ENCODE assay signal across 1 cellular context in the genomic region with DNA sequence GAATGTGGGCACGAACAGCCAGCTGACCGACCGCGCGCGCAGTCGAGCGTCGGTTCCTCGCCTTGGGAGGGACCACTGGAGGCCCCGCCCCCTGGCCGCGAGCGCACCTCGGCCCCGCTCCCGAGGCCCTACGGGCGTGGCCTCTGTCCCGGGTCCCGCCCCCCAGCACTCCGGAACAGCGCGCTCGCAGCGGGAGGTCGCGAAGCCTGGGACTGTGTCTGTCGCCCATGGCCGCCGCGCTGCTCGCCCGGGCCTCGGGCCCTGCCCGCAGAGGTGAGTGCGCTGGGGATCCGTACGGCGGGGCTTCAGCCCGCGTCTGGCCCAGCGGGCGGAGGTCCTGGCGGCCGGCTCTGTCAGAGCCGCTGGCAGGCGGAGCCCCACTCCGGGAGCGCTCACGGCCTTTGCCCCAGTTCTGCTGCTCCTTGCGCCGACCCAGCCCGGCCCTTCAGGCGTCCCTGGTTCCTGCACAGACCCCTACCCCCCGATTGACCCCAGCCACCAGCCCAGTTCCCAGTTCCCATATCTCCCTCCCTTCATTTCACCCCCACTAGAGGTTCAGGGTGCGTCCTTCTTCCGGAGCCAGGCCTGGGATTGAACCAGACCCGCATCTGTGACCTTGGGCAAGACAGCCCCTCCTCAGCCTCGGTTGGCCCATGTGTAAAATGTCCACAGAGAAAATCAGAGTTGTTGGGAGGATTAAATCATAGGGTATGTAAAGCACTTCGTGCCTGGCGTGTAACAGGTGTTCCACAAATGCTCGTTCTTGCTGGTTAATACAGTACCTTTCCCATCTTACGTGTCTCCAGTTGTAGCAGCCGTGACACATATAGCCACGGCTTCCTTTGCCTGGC.
TF ChIP-seq lines count a peak whose summit lies in the region.

A gene with protein sequence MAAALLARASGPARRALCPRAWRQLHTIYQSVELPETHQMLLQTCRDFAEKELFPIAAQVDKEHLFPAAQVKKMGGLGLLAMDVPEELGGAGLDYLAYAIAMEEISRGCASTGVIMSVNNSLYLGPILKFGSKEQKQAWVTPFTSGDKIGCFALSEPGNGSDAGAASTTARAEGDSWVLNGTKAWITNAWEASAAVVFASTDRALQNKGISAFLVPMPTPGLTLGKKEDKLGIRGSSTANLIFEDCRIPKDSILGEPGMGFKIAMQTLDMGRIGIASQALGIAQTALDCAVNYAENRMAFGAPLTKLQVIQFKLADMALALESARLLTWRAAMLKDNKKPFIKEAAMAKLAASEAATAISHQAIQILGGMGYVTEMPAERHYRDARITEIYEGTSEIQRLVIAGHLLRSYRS (plus strand): TSS at position 168 of the 851 bp plus-strand sequence. CDS start 60 bp downstream, at position 228.

TF ChIP-seq in HepG2, 621 proteins besides CTCF, POLR2A, EP300 and RAD21 (continued from another document and continues in another):
- TF ChIP-seq, protein P1, sequence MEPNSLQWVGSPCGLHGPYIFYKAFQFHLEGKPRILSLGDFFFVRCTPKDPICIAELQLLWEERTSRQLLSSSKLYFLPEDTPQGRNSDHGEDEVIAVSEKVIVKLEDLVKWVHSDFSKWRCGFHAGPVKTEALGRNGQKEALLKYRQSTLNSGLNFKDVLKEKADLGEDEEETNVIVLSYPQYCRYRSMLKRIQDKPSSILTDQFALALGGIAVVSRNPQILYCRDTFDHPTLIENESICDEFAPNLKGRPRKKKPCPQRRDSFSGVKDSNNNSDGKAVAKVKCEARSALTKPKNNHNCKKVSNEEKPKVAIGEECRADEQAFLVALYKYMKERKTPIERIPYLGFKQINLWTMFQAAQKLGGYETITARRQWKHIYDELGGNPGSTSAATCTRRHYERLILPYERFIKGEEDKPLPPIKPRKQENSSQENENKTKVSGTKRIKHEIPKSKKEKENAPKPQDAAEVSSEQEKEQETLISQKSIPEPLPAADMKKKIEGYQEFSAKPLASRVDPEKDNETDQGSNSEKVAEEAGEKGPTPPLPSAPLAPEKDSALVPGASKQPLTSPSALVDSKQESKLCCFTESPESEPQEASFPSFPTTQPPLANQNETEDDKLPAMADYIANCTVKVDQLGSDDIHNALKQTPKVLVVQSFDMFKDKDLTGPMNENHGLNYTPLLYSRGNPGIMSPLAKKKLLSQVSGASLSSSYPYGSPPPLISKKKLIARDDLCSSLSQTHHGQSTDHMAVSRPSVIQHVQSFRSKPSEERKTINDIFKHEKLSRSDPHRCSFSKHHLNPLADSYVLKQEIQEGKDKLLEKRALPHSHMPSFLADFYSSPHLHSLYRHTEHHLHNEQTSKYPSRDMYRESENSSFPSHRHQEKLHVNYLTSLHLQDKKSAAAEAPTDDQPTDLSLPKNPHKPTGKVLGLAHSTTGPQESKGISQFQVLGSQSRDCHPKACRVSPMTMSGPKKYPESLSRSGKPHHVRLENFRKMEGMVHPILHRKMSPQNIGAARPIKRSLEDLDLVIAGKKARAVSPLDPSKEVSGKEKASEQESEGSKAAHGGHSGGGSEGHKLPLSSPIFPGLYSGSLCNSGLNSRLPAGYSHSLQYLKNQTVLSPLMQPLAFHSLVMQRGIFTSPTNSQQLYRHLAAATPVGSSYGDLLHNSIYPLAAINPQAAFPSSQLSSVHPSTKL (CRISPR knock-in tag; IDR thresholded peaks at IDR 0.05): peak; percentile 9; the same call in 1 of the 2 replicates
- TF ChIP-seq DNMT3B (CRISPR knock-in tag; conservative IDR thresholded peaks at IDR 0.05) (no peak), ZC3H4 (CRISPR knock-in tag; IDR thresholded peaks at IDR 0.05; ENCODE audit: borderline replicate concordance) (no peak), ZFP1 (CRISPR knock-in tag; IDR thresholded peaks at IDR 0.05) (no peak), KLF12 (CRISPR knock-in tag; IDR thresholded peaks at IDR 0.05; ENCODE audit: borderline replicate concordance) (peak; percentile 52; the same call in 1 of the 2 replicates), CEBPG (CRISPR knock-in tag; IDR thresholded peaks at IDR 0.05) (no peak), POLR2AphosphoS2 (IDR thresholded peaks at IDR 0.05; ENCODE audit: low read depth, low read length) (no peak), AKAP8 (CRISPR knock-in tag; IDR thresholded peaks at IDR 0.05) (0 out of 2 replicates have a peak, but pooled peaks have one; percentile 60), TBX3 (IDR thresholded peaks at IDR 0.05; ENCODE audit: borderline replicate concordance) (no peak), TCF12 (IDR thresholded peaks at IDR 0.05) (no peak), TCF12 (CRISPR knock-in tag; IDR thresholded peaks at IDR 0.05) (0 out of 2 replicates have a peak, but pooled peaks have one; percentile 61), NR1H2 (CRISPR knock-in tag; IDR thresholded peaks at IDR 0.05; ENCODE audit: borderline replicate concordance, low read depth) (peak; percentile 65; the same call in 1 of the 2 replicates), MAF1 (CRISPR knock-in tag; IDR thresholded peaks at IDR 0.05; ENCODE audit: borderline replicate concordance) (0 out of 2 replicates have a peak, but pooled peaks have one; percentile 20), FLYWCH1 (CRISPR knock-in tag; IDR thresholded peaks at IDR 0.05) (no peak), RXRA (CRISPR knock-in tag; IDR thresholded peaks at IDR 0.05) (peak; percentile 63), DMAP1 (CRISPR knock-in tag; IDR thresholded peaks at IDR 0.05) (0 out of 2 replicates have a peak, but pooled peaks have one; percentile 41), ZNF333 (CRISPR knock-in tag; IDR thresholded peaks at IDR 0.05; ENCODE audit: borderline replicate concordance) (no peak), IKZF4 (CRISPR knock-in tag; IDR thresholded peaks at IDR 0.05; ENCODE audit: borderline replicate concordance, low read depth, not compliant biosample characterization) (no peak), SMARCC2 (IDR thresholded peaks at IDR 0.05) (no peak), KLF16 (CRISPR knock-in tag; IDR thresholded peaks at IDR 0.05) (peak in 1 of 2 experiments; percentile 76; a peak in 2 of 4 replicates)
- TF ChIP-seq, protein P2, sequence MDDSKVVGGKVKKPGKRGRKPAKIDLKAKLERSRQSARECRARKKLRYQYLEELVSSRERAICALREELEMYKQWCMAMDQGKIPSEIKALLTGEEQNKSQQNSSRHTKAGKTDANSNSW (CRISPR knock-in tag; IDR thresholded peaks at IDR 0.05; ENCODE audit: borderline replicate concordance): no peak
- TF ChIP-seq, protein P3, sequence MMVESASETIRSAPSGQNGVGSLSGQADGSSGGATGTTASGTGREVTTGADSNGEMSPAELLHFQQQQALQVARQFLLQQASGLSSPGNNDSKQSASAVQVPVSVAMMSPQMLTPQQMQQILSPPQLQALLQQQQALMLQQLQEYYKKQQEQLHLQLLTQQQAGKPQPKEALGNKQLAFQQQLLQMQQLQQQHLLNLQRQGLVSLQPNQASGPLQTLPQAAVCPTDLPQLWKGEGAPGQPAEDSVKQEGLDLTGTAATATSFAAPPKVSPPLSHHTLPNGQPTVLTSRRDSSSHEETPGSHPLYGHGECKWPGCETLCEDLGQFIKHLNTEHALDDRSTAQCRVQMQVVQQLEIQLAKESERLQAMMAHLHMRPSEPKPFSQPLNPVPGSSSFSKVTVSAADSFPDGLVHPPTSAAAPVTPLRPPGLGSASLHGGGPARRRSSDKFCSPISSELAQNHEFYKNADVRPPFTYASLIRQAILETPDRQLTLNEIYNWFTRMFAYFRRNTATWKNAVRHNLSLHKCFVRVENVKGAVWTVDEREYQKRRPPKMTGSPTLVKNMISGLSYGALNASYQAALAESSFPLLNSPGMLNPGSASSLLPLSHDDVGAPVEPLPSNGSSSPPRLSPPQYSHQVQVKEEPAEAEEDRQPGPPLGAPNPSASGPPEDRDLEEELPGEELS (CRISPR knock-in tag; IDR thresholded peaks at IDR 0.05): no peak
- TF ChIP-seq, protein P4, sequence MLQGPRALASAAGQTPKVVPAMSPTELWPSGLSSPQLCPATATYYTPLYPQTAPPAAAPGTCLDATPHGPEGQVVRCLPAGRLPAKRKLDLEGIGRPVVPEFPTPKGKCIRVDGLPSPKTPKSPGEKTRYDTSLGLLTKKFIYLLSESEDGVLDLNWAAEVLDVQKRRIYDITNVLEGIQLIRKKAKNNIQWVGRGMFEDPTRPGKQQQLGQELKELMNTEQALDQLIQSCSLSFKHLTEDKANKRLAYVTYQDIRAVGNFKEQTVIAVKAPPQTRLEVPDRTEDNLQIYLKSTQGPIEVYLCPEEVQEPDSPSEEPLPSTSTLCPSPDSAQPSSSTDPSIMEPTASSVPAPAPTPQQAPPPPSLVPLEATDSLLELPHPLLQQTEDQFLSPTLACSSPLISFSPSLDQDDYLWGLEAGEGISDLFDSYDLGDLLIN (CRISPR knock-in tag; IDR thresholded peaks at IDR 0.05; ENCODE audit: borderline replicate concordance): no peak
- TF ChIP-seq, protein P5, sequence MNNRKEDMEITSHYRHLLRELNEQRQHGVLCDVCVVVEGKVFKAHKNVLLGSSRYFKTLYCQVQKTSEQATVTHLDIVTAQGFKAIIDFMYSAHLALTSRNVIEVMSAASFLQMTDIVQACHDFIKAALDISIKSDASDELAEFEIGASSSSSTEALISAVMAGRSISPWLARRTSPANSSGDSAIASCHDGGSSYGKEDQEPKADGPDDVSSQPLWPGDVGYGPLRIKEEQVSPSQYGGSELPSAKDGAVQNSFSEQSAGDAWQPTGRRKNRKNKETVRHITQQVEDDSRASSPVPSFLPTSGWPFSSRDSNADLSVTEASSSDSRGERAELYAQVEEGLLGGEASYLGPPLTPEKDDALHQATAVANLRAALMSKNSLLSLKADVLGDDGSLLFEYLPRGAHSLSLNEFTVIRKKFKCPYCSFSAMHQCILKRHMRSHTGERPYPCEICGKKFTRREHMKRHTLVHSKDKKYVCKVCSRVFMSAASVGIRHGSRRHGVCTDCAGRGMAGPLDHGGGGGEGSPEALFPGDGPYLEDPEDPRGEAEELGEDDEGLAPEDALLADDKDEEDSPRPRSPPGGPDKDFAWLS (CRISPR knock-in tag; IDR thresholded peaks at IDR 0.05; ENCODE audit: borderline replicate concordance): no peak
- TF ChIP-seq, protein P6, sequence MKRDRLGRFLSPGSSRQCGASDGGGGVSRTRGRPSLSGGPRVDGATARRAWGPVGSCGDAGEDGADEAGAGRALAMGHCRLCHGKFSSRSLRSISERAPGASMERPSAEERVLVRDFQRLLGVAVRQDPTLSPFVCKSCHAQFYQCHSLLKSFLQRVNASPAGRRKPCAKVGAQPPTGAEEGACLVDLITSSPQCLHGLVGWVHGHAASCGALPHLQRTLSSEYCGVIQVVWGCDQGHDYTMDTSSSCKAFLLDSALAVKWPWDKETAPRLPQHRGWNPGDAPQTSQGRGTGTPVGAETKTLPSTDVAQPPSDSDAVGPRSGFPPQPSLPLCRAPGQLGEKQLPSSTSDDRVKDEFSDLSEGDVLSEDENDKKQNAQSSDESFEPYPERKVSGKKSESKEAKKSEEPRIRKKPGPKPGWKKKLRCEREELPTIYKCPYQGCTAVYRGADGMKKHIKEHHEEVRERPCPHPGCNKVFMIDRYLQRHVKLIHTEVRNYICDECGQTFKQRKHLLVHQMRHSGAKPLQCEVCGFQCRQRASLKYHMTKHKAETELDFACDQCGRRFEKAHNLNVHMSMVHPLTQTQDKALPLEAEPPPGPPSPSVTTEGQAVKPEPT (CRISPR knock-in tag; IDR thresholded peaks at IDR 0.05; ENCODE audit: low read depth): no peak
- TF ChIP-seq, protein P7, sequence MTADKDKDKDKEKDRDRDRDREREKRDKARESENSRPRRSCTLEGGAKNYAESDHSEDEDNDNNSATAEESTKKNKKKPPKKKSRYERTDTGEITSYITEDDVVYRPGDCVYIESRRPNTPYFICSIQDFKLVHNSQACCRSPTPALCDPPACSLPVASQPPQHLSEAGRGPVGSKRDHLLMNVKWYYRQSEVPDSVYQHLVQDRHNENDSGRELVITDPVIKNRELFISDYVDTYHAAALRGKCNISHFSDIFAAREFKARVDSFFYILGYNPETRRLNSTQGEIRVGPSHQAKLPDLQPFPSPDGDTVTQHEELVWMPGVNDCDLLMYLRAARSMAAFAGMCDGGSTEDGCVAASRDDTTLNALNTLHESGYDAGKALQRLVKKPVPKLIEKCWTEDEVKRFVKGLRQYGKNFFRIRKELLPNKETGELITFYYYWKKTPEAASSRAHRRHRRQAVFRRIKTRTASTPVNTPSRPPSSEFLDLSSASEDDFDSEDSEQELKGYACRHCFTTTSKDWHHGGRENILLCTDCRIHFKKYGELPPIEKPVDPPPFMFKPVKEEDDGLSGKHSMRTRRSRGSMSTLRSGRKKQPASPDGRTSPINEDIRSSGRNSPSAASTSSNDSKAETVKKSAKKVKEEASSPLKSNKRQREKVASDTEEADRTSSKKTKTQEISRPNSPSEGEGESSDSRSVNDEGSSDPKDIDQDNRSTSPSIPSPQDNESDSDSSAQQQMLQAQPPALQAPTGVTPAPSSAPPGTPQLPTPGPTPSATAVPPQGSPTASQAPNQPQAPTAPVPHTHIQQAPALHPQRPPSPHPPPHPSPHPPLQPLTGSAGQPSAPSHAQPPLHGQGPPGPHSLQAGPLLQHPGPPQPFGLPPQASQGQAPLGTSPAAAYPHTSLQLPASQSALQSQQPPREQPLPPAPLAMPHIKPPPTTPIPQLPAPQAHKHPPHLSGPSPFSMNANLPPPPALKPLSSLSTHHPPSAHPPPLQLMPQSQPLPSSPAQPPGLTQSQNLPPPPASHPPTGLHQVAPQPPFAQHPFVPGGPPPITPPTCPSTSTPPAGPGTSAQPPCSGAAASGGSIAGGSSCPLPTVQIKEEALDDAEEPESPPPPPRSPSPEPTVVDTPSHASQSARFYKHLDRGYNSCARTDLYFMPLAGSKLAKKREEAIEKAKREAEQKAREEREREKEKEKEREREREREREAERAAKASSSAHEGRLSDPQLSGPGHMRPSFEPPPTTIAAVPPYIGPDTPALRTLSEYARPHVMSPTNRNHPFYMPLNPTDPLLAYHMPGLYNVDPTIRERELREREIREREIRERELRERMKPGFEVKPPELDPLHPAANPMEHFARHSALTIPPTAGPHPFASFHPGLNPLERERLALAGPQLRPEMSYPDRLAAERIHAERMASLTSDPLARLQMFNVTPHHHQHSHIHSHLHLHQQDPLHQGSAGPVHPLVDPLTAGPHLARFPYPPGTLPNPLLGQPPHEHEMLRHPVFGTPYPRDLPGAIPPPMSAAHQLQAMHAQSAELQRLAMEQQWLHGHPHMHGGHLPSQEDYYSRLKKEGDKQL (CRISPR knock-in tag; IDR thresholded peaks at IDR 0.05; ENCODE audit: low read depth): no peak
- TF ChIP-seq, protein P8, sequence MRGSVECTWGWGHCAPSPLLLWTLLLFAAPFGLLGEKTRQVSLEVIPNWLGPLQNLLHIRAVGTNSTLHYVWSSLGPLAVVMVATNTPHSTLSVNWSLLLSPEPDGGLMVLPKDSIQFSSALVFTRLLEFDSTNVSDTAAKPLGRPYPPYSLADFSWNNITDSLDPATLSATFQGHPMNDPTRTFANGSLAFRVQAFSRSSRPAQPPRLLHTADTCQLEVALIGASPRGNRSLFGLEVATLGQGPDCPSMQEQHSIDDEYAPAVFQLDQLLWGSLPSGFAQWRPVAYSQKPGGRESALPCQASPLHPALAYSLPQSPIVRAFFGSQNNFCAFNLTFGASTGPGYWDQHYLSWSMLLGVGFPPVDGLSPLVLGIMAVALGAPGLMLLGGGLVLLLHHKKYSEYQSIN (CRISPR knock-in tag; IDR thresholded peaks at IDR 0.05; ENCODE audit: borderline replicate concordance): no peak
